Comparison of ENCODE assay signal across 17 cellular contexts in the genomic region with DNA sequence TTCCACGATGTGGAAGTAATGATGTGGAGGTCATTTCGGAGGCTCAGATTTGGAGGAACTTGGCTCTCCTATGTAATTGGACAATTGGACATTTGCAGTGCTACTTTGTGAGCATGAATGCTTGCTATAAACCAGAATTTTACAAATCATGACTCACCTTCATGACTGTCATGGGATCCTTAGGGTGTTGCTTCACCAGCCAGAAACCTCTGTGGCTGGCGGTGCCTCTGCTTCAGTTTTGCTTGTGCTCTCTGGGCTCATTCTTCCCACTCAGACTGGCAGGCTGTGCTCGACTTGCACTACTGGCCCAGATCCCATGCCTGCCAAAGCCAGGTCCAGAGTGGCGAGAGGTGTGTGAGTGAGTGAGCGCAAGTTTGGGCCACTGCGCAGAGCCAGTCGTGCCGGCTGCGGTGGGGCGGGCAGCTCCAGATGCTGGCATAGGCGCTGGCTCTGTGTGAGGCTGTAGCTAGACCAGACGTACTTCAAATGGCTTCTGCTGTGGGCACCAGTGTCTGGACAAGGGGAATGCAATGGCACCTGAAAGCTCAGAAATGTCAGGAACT.
"Had no signal": no experiment of that assay in that cellular context is flagged by ENCODE, and none has a peak within 500 bp of the region (broad histone marks: within the 10 kb centered on the region; RNA-seq: fewer than 3 reads in every experiment).

No MANE protein-coding gene starts in this region.

- H3K36me3 ChIP-seq: suprapubic skin had no signal

- H3K27ac ChIP-seq: suprapubic skin had no signal

- H3K4me3 ChIP-seq: suprapubic skin had no signal

- H3K4me1 ChIP-seq: suprapubic skin had no signal

- DNase-seq: activated CD4-positive, alpha-beta T cell treated with anti-CD3 and anti-CD28 coated beads for 4 hours; activated CD8-positive, alpha-beta memory T cell treated with anti-CD3 and anti-CD28 coated beads, Interleukin-2, amount 50 U/mL, for 4 hours; activated CD8-positive, alpha-beta T cell treated with anti-CD3 and anti-CD28 coated beads, Interleukin-2, amount 10 ng/mL, durations not matched to agents 7 days and 5 days; activated naive CD8-positive, alpha-beta T cell treated with anti-CD3 and anti-CD28 coated beads, Interleukin-2, amount 10 ng/mL, durations not matched to agents 7 days and 5 days; aorta; hypothalamus; left ventricle myocardium superior; nucleus accumbens; retina; stimulated activated CD4-positive, alpha-beta T cell treated with anti-CD3 and anti-CD28 coated beads, Interleukin-15, amount 100 ng/mL, for 24 hours; stimulated activated CD4-positive, alpha-beta T cell treated with anti-CD3 and anti-CD28 coated beads, Interleukin-4, amount 100 ng/mL, for 1 hour; stimulated activated naive CD4-positive, alpha-beta T cell treated with Interleukin-2 at 50 U/mL for 16 hours; T-helper 17 cell; trophoblast cell had no signal

- H3K27me3 ChIP-seq: suprapubic skin had no signal

- ATAC-seq: activated CD8-positive, alpha-beta T cell treated with anti-CD3 and anti-CD28 coated beads, Interleukin-2, amount 10 ng/mL, durations not matched to agents 7 days and 5 days; left ventricle myocardium superior; natural killer cell treated with Interleukin-12 subunit alpha and Interleukin-12 subunit beta and Interleukin-15 and Interleukin-18, amount 100 ng/mL, for 72 hours; T-helper 17 cell; WTC11 had no signal
